Comparison of ENCODE assay signal across 9 cellular contexts in the genomic region with DNA sequence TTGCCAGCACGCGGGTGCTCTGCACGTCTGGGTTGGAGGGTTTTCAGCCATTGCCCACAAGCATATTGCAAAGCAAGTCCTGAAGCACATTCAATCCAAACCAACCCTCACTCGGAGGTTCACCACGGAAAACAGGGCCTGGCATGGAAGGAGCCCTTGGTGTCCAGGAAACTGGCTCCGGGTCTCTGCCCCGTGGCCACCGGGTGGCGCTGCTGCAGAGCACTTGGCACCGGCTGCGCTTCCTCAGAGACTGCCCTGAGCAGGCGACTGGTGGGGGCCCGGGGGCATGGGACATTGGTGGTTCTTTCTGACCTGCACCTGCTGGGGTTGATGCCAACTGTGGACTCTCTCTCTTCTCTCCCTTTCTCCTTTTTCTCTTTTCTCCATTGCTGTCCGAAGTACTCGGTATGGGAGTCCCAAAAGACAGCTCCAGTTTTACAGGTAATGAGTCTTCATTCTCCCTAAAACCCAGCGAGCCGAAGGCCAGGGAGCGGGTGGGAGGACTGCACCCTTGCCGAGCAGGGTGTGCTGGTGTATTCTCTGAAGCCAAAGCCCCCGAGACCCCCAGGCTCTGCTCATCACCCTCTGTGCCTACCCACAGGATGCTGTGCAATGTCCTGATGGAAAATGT. TPM values are rescaled to one million over a fixed set of nuclear protein-coding genes. Genes with fewer than 3 reads are reported as not detected.
DNase-seq lines count a peak whose midpoint lies in the region; ATAC-seq, FAIRE-seq and TF ChIP-seq lines count a peak whose summit lies in the region.
"Had no signal": no experiment of that assay in that cellular context is flagged by ENCODE, and none has a peak within 500 bp of the region (broad histone marks: within the 10 kb centered on the region; RNA-seq: fewer than 3 reads in every experiment).

No MANE protein-coding gene starts in this region.

- H3K4me3 ChIP-seq in GM12878 (no peak overlapping the region), right lobe of liver (no peak overlapping the region)

- H3K4me1 ChIP-seq in GM12878 (ENCODE audit: control insufficient read depth, insufficient read depth, low read length) (peaks cover 7% of the 10 kb centered on the region), right lobe of liver (no peaks in the 10 kb centered on the region)

- BruUV-seq in GM12878 (replicated peaks; lab: Mats Ljungman, UMichigan): no TSS peak

- no peak overlapping the region for H3K27ac ChIP-seq in GM12878 (ENCODE audit: control insufficient read depth, insufficient read depth)
- no peak overlapping the region for H3K27ac ChIP-seq in right lobe of liver

- TF ChIP-seq POLR2A in GM12878 (IDR thresholded peaks at IDR 0.05; ENCODE audit: low read depth, low read length) (no peak), right lobe of liver (IDR thresholded peaks at IDR 0.05) (no peak)

- H3K79me2 ChIP-seq in GM12878 (ENCODE audit: control insufficient read depth, insufficient read depth, low read length): peaks cover 5% of the 10 kb centered on the region

- CTCF ChIA-PET in GM12878 (lab: Yijun Ruan, JAX): interaction anchor here (0.6 to 1.5 kb wide), 5 partner anchors 9 to 153 kb away, joined by 3 to 6 read pairs (median 4); no protein-coding TSS in a partner anchor

- no peak overlapping the region for H2AFZ ChIP-seq in GM12878 (ENCODE audit: control insufficient read depth, low read depth, low read length)

- H3K4me2 ChIP-seq in GM12878 (ENCODE audit: control insufficient read depth, insufficient read depth): no peak overlapping the region

- intact Hi-C loops in GM12878 (cut with micrococcal nuclease; ENCODE audit: unreplicated experiment) (no loop called here), right lobe of liver (cut with DNase I) (no loop called here)

- WGBS in GM12878 (ENCODE audit: insufficient coverage, insufficient replicate concordance, low lambda C conversion rate, missing lambda C conversion rate): 86% methylated on average over 20 of the region's 20 CpGs
- 64% methylated on average over 7 of the region's 20 CpGs for WGBS in right lobe of liver (ENCODE audit: insufficient coverage, low coverage, low lambda C conversion rate, missing lambda C conversion rate)

- no peaks in the 10 kb centered on the region for H3K27me3 ChIP-seq in GM12878 (replicated peaks in 1 of 2; ENCODE audit: control insufficient read depth in 2 of 2, insufficient read depth in 2 of 2, low read length in 1 of 2)
- H3K27me3 ChIP-seq in right lobe of liver: no peaks in the 10 kb centered on the region

- no peaks in the 10 kb centered on the region; the same call in none of the 2 replicates for H4K20me1 ChIP-seq in GM12878 (ENCODE audit: control insufficient read depth, insufficient read depth)

- POLR2A ChIA-PET in GM12878 (lab: Charles Lee): no interaction called here

- RAD21 ChIA-PET in GM12878 (lab: Charles Lee; ENCODE audit: unreplicated experiment): no interaction called here

- TF ChIP-seq CTCF in GM12878 (IDR thresholded peaks at IDR 0.05 in 2 of 3, conservative IDR thresholded peaks at IDR 0.05 in 1 of 3; ENCODE audit: control insufficient read depth in 2 of 3, extremely low read depth in 1 of 3, insufficient read depth in 1 of 3, low read depth in 3 of 3, low read length in 3 of 3) (peak; percentile 36 to 50 (median 43); a peak in 5 of 6 replicates), right lobe of liver (IDR thresholded peaks at IDR 0.05) (peak in 3 of 4 donors; percentile 33 to 41 (median 36))

- H3K9ac ChIP-seq in GM12878 (ENCODE audit: control insufficient read depth, insufficient read depth, low read length): no peak overlapping the region

- H3K9me3 ChIP-seq in GM12878 (replicated peaks; ENCODE audit: control insufficient read depth, insufficient read depth, low read length): no peaks in the 10 kb centered on the region
- no peaks in the 10 kb centered on the region for H3K9me3 ChIP-seq in right lobe of liver

- DNase-seq in Daoy (ENCODE audit: low read depth) (peak; percentile 57), LHCN-M2 (ENCODE audit: low read depth) (peak; percentile 8), GM12878 (ENCODE audit: low read depth, low spot score) (no peak), right lobe of liver (no peak), NCI-H187 treated with DMSO at 0.1 percent for 48 hours (lab: John Stamatoyannopoulos, UW) (no peak)

- no peak for FAIRE-seq in GM12878 (lab: Jason Lieb, UNC)
- FAIRE-seq: endometrium had no signal

- SMC1A ChIA-PET in GM12878 (lab: Charles Lee; ENCODE audit: uncharacterized antibody, unreplicated experiment): interaction anchor here (0.5 kb wide), 1 partner anchor 132 kb away, joined by 3 read pairs; no protein-coding TSS in a partner anchor

- ATAC-seq in GM12878 (peak; percentile 55), right lobe of liver (peak in 3 of 4 donors; percentile 37 to 56 (median 40)), GM18909 (IDR thresholded peaks at IDR 0.05; ENCODE audit: poor library complexity, unreplicated experiment) (no peak), HG03095 (IDR thresholded peaks at IDR 0.05; ENCODE audit: unreplicated experiment) (no peak), HG03139 (IDR thresholded peaks at IDR 0.05; ENCODE audit: unreplicated experiment) (no peak)

- TF ChIP-seq RAD21 in GM12878 (IDR thresholded peaks at IDR 0.05; ENCODE audit: insufficient read depth, low read depth, low read length): peak; percentile 39; the same call in 1 of the 2 replicates

- H3K36me3 ChIP-seq in GM12878 (ENCODE audit: control insufficient read depth in 2 of 2, insufficient read depth in 2 of 2, low read length in 1 of 2): peaks cover 18 to 40% of the 10 kb centered on the region in 2 experiments
- H3K36me3 ChIP-seq in right lobe of liver: no peaks in the 10 kb centered on the region

- in situ Hi-C loops in GM12878 (cut with MboI): no loop called here

- no peak for TF ChIP-seq EP300 in GM12878 (IDR thresholded peaks at IDR 0.05; ENCODE audit: borderline replicate concordance in 1 of 2, control insufficient read depth in 1 of 2, low read depth in 2 of 2, low read length in 2 of 2)

TF ChIP-seq in GM12878, 131 proteins besides CTCF, POLR2A, EP300 and RAD21 (continues in another document):
- TF ChIP-seq HDAC6 (IDR thresholded peaks at IDR 0.05; ENCODE audit: unreplicated experiment) (no peak), LARP7 (IDR thresholded peaks at IDR 0.05) (no peak), NBN (IDR thresholded peaks at IDR 0.05) (no peak), STAT3 (IDR thresholded peaks at IDR 0.05; ENCODE audit: low read depth, low read length) (no peak), ZNF207 (IDR thresholded peaks at IDR 0.05; ENCODE audit: borderline replicate concordance) (no peak), SPI1 (IDR thresholded peaks at IDR 0.05; ENCODE audit: borderline replicate concordance, insufficient read depth, low read depth, low read length) (no peak), RAD51 (IDR thresholded peaks at IDR 0.05) (no peak), SREBF2 (IDR thresholded peaks at IDR 0.05; ENCODE audit: low read length) (no peak)

RNA-seq across cellular contexts. Expression of a gene that starts 4.1 kb away (rescaled TPM):
- 8.3 and 12.7 TPM in 2 replicates for total RNA-seq in Daoy (2014; rRNA removed; shearing (Covaris generic))
- 0.96 and 1.0 TPM in 2 replicates for total RNA-seq in LHCN-M2 (2014; rRNA removed)
- 1.9 TPM for polyA plus RNA-seq in LHCN-M2 (2012)
- 140 and 169 TPM in 2 replicates for total RNA-seq in GM12878 (2013; cell fraction: nucleolus; rRNA removed)
- total RNA-seq in GM12878 (2014; rRNA removed): 46.6 and 55.6 TPM in 2 replicates
- total RNA-seq in GM12878 (2014; rRNA removed; fragmentation: Illumina TruSeq; extraction: Trizol): 34.8 and 36.9 TPM in 2 replicates
- total RNA-seq in GM12878 (2021): 118 and 123 TPM in 2 replicates
- 19.6 TPM for polyA plus RNA-seq in GM12878 (2011; ENCODE audit: low read depth)
- polyA plus RNA-seq in GM12878 (2011; rRNA removed): 59.0 and 117 TPM in 2 replicates
- polyA plus RNA-seq in GM12878 (2011; cell fraction: cytosol; rRNA removed): 99.8 and 112 TPM in 2 replicates
- polyA plus RNA-seq in GM12878 (2011; cell fraction: nucleus; rRNA removed): 639 and 737 TPM in 2 replicates
- 60.1 and 83.6 TPM in 2 replicates for polyA plus RNA-seq in GM12878 (2012)
- 23.7 and 57.4 TPM in 2 replicates for polyA plus RNA-seq in GM12878 (2014; fragmentation: Illumina TruSeq; extraction: Trizol)
- 1 to 10 TPM; 2.9 to 4.7 TPM for polyA plus RNA-seq in GM12878 (2014; fragmentation: Nextera tagmentation; extraction: Ambion mirVana)
- polyA plus RNA-seq in GM12878 (2014; rRNA removed): 98.9 and 115 TPM in 2 replicates
- polyA plus RNA-seq in GM12878 (2016; fragmentation: Nextera tagmentation; extraction: Ambion mirVana): 10 to 100 TPM; 67.5 to 73.2 TPM
- 64.4 and 91.4 TPM in 2 replicates for polyA minus RNA-seq in GM12878 (2011; rRNA and poly(A)+ RNA removed)
- polyA minus RNA-seq in GM12878 (2011; cell fraction: cytosol; rRNA and poly(A)+ RNA removed): 39.9 and 41.6 TPM in 2 replicates
- polyA minus RNA-seq in GM12878 (2011; cell fraction: nucleus; rRNA and poly(A)+ RNA removed): 90.3 and 105 TPM in 2 replicates
- 10 to 100 TPM in 2 of 6 experiments, 1 to 10 TPM in 4; 4.4 to 14.8 (median 6.9) TPM for total RNA-seq in right lobe of liver

RNA-seq across cellular contexts. Expression of a gene that starts 49.3 kb away (rescaled TPM):
- total RNA-seq in Daoy (2014; rRNA removed; shearing (Covaris generic)): 3.9 and 5.3 TPM in 2 replicates
- 4.5 and 4.7 TPM in 2 replicates for total RNA-seq in LHCN-M2 (2014; rRNA removed)
- polyA plus RNA-seq in LHCN-M2 (2012): 3.8 TPM
- total RNA-seq in GM12878 (2013; cell fraction: nucleolus; rRNA removed): 33.2 and 39.6 TPM in 2 replicates
- total RNA-seq in GM12878 (2014; rRNA removed): 3.2 and 3.8 TPM in 2 replicates
- total RNA-seq in GM12878 (2014; rRNA removed; fragmentation: Illumina TruSeq; extraction: Trizol): 2.1 TPM in 2 replicates
- 8.3 and 10.5 TPM in 2 replicates for total RNA-seq in GM12878 (2021)
- 1.9 TPM for polyA plus RNA-seq in GM12878 (2011; ENCODE audit: low read depth)
- polyA plus RNA-seq in GM12878 (2011; rRNA removed): 1.6 and 2.9 TPM in 2 replicates
- polyA plus RNA-seq in GM12878 (2011; cell fraction: cytosol; rRNA removed): 3.3 and 4.8 TPM in 2 replicates
- polyA plus RNA-seq in GM12878 (2011; cell fraction: nucleus; rRNA removed): 41.4 and 46.9 TPM in 2 replicates
- polyA plus RNA-seq in GM12878 (2012): 4.5 and 4.6 TPM in 2 replicates
- 1.4 and 2.6 TPM in 2 replicates for polyA plus RNA-seq in GM12878 (2014; fragmentation: Illumina TruSeq; extraction: Trizol)
- polyA plus RNA-seq in GM12878 (2014; fragmentation: Nextera tagmentation; extraction: Ambion mirVana): under 1 TPM; 0.16 to 0.66 TPM
- 5.3 and 6.8 TPM in 2 replicates for polyA plus RNA-seq in GM12878 (2014; rRNA removed)
- polyA plus RNA-seq in GM12878 (2016; fragmentation: Nextera tagmentation; extraction: Ambion mirVana): 1 to 10 TPM; 3.3 TPM
- polyA minus RNA-seq in GM12878 (2011; rRNA and poly(A)+ RNA removed): 5.6 and 11.7 TPM in 2 replicates
- polyA minus RNA-seq in GM12878 (2011; cell fraction: cytosol; rRNA and poly(A)+ RNA removed): 3.8 and 4.0 TPM in 2 replicates
- 11.2 and 18.5 TPM in 2 replicates for polyA minus RNA-seq in GM12878 (2011; cell fraction: nucleus; rRNA and poly(A)+ RNA removed)
- 1 to 10 TPM; 1.5 to 6.0 (median 2.0) TPM for total RNA-seq in right lobe of liver

Comparison
In these comparisons a context has a peak if more than half of its experiments do, and no peak if none do; other contexts are left out.
1. DNase-seq: peak in Daoy (single experiment) and LHCN-M2 (single experiment); none in GM12878 (single experiment), right lobe of liver (0 of 3) and NCI-H187 treated with DMSO at 0.1 percent for 48 hours (single experiment).
2. ATAC-seq: peak in GM12878 (single experiment) and right lobe of liver (3 of 4); none in GM18909 (single experiment), HG03095 (single experiment) and HG03139 (single experiment).